ENCODE assay signal across 15 cellular contexts in the genomic region with DNA sequence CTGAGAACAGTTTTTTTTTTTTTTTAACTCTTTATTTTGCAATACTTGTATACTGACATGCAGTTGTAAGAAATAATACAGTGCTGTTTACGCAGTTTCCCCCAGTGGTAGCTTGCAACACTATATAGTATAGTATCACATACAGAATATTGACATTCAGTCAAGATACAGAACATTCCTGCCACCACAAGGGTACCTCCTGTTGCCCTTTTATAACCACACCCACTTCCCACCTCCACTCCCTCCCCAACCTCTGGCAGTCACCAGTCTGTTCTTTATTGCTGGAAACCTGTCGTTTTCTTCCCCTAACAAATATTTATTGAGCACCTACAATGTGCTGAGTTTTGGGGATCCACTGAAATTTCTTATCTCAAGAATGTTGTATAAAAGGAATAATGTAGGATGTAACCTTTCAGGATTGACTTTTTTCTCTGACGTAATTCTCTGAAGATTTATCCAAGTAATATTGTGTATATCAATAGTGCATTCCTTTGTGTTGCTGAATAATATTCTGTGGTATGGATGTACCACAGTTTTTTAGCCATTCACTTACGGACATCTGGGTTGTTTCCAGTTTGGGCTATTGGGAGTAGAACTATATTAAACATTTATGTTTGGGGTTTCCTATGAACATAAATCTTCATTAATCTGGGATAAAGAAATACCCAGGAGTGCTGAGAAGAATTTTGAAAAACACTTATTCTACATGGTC. TPM values are rescaled to one million over a fixed set of nuclear protein-coding genes. Genes with fewer than 3 reads are reported as not detected.
DNase-seq lines count a peak whose midpoint lies in the region; ATAC-seq and TF ChIP-seq lines count a peak whose summit lies in the region.
"Had no signal": no experiment of that assay in that cellular context is flagged by ENCODE, and none has a peak within 500 bp of the region (broad histone marks: within the 10 kb centered on the region; RNA-seq: fewer than 3 reads in every experiment).

No MANE protein-coding gene starts in this region.

- peak overlapping the region in 1 of 11 experiments; percentile 12; a peak in 1 of 22 replicates for H3K9ac ChIP-seq in BLaER1 treated with 17β-estradiol and CSF1 and Interleukin-3, amounts not matched to agents 10 nM and 100 nM

- H3K27me3 ChIP-seq in BLaER1 treated with 17β-estradiol and CSF1 and Interleukin-3, amounts not matched to agents 10 nM and 100 nM: peaks cover 0 to 28% (median 3%) of the 10 kb centered on the region in 11 experiments; a peak in 13 of 22 replicates
- no peaks in the 10 kb centered on the region for H3K27me3 ChIP-seq in psoas muscle (ENCODE audit: insufficient read depth in 3 of 3, low read length in 2 of 3)
- H3K27me3 ChIP-seq: brain microvascular endothelial cell had no signal

- peaks cover 0 to 52% (median 43%) of the 10 kb centered on the region in 11 experiments; a peak in 20 of 22 replicates for H3K36me3 ChIP-seq in BLaER1 treated with 17β-estradiol and CSF1 and Interleukin-3, amounts not matched to agents 10 nM and 100 nM
- H3K36me3 ChIP-seq in OCI-LY7 (ENCODE audit: insufficient read depth, low read length) (peaks cover 42% of the 10 kb centered on the region), psoas muscle (ENCODE audit: insufficient read depth in 1 of 2, low read depth in 1 of 2) (peaks cover 3 to 34% of the 10 kb centered on the region in 2 donors)

- intact Hi-C loops in OCI-LY7 (cut with micrococcal nuclease; ENCODE audit: unreplicated experiment): no loop called here
- intact Hi-C loops in psoas muscle (cut with DNase I): no loop called here

- peaks cover 23% of the 10 kb centered on the region for H3K27me3 Mint-ChIP-seq in activated naive CD8-positive, alpha-beta T cell treated with anti-CD3 and anti-CD28 coated beads, Interleukin-2, amount 50 U/mL, for 24 hours

- peaks cover 22 to 75% (median 55%) of the 10 kb centered on the region in 10 experiments for H3K4me1 ChIP-seq in BLaER1 treated with 17β-estradiol and CSF1 and Interleukin-3, amounts not matched to agents 10 nM and 100 nM
- H3K4me1 ChIP-seq in OCI-LY7 (ENCODE audit: insufficient read depth, low read length, poor library complexity, severe bottlenecking) (peaks cover 15% of the 10 kb centered on the region), psoas muscle (peaks cover 23% of the 10 kb centered on the region)

- no peaks in the 10 kb centered on the region for H3K9me3 Mint-ChIP-seq in activated naive CD8-positive, alpha-beta T cell treated with anti-CD3 and anti-CD28 coated beads, Interleukin-2, amount 50 U/mL, for 24 hours

- POLR2A ChIA-PET in OCI-LY7 (lab: Charles Lee): interaction anchor here (0.5 to 1.6 kb wide), 4 partner anchors 11 to 869 kb away, joined by 3 to 9 read pairs (median 4); no protein-coding TSS in a partner anchor

- TF ChIP-seq CTCF in OCI-LY7 (conservative IDR thresholded peaks at IDR 0.05; ENCODE audit: low read length) (no peak), fibroblast of villous mesenchyme (IDR thresholded peaks at IDR 0.05; ENCODE audit: insufficient read depth, low read depth, low read length) (no peak), psoas muscle (IDR thresholded peaks at IDR 0.05) (no peak)

- H3K27ac Mint-ChIP-seq in activated naive CD8-positive, alpha-beta T cell treated with anti-CD3 and anti-CD28 coated beads, Interleukin-2, amount 50 U/mL, for 24 hours: no peak overlapping the region

- H3K9me3 ChIP-seq in BLaER1 treated with 17β-estradiol and CSF1 and Interleukin-3, amounts not matched to agents 10 nM and 100 nM (replicated peaks in 1 of 11): no peaks in the 10 kb centered on the region; a peak in 1 of 22 replicates
- H3K9me3 ChIP-seq in OCI-LY7 (ENCODE audit: low read length): no peaks in the 10 kb centered on the region
- no peaks in the 10 kb centered on the region for H3K9me3 ChIP-seq in psoas muscle
- H3K9me3 ChIP-seq: thoracic aorta had no signal

- BruUV-seq in OCI-LY7 (replicated peaks; lab: Mats Ljungman, UMichigan): no TSS peak

- no peaks in the 10 kb centered on the region for H3K79me2 ChIP-seq in OCI-LY7 (ENCODE audit: insufficient read depth, low read depth, low read length)

- H3K36me3 Mint-ChIP-seq in activated naive CD8-positive, alpha-beta T cell treated with anti-CD3 and anti-CD28 coated beads, Interleukin-2, amount 50 U/mL, for 24 hours (ENCODE audit: low read depth): peaks cover 22% of the 10 kb centered on the region

- H3K9me2 ChIP-seq in OCI-LY7 (ENCODE audit: insufficient read depth, low read length): no peaks in the 10 kb centered on the region

- H2AFZ ChIP-seq in OCI-LY7 (ENCODE audit: low read length): no peak overlapping the region

- H3K27ac ChIP-seq in BLaER1 treated with 17β-estradiol and CSF1 and Interleukin-3, amounts not matched to agents 10 nM and 100 nM: peak overlapping the region in 1 of 11 experiments; percentile 67; a peak in 3 of 22 replicates
- no peak overlapping the region for H3K27ac ChIP-seq in OCI-LY7 (ENCODE audit: low read depth, low read length, poor library complexity, severe bottlenecking)
- peak overlapping the region; percentile 79 for H3K27ac ChIP-seq in psoas muscle
- H3K27ac ChIP-seq: brain microvascular endothelial cell had no signal

- peaks cover 0 to 13% (median 0%) of the 10 kb centered on the region in 11 experiments; a peak in 7 of 22 replicates for H4K20me1 ChIP-seq in BLaER1 treated with 17β-estradiol and CSF1 and Interleukin-3, amounts not matched to agents 10 nM and 100 nM
- no peaks in the 10 kb centered on the region for H4K20me1 ChIP-seq in OCI-LY7 (ENCODE audit: insufficient read depth, low read length)

- H3K4me3 Mint-ChIP-seq in activated naive CD8-positive, alpha-beta T cell treated with anti-CD3 and anti-CD28 coated beads, Interleukin-2, amount 50 U/mL, for 24 hours: no peak overlapping the region

- ATAC-seq in psoas muscle: no peak
- no peak for ATAC-seq in activated naive CD8-positive, alpha-beta T cell treated with anti-CD3 and anti-CD28 coated beads, Interleukin-2, amount 50 U/mL, for 24 hours

- CTCF ChIA-PET in OCI-LY7 (lab: Charles Lee; ENCODE audit: unreplicated experiment): interaction anchor here (0.6 kb wide), 1 partner anchor 31 kb away, joined by 5 read pairs; no protein-coding TSS in a partner anchor

- DNase-seq in OCI-LY7 (ENCODE audit: low spot score): no peak
- peak; percentile 82 for DNase-seq in fibroblast of villous mesenchyme (ENCODE audit: low read depth)
- DNase-seq in psoas muscle: no peak
- no peak for DNase-seq in SK-N-DZ (ENCODE audit: low spot score)
- DNase-seq in RPMI8226: no peak
- DNase-seq in activated naive CD8-positive, alpha-beta T cell treated with anti-CD3 and anti-CD28 coated beads, Interleukin-2, amount 50 U/mL, for 24 hours: no peak
- no peak for DNase-seq in NCI-H146 (lab: John Stamatoyannopoulos, UW)
- DNase-seq: activated naive CD4-positive, alpha-beta T cell; brain microvascular endothelial cell; KBM-7; NCI-H1930; NCI-H774; SHP77 had no signal

- H3K4me2 ChIP-seq in BLaER1 treated with 17β-estradiol and CSF1 and Interleukin-3, amounts not matched to agents 10 nM and 100 nM: peak overlapping the region; percentile 45 to 97 (median 69); a peak in 17 of 22 replicates
- peak overlapping the region; percentile 49 for H3K4me2 ChIP-seq in OCI-LY7 (ENCODE audit: low read length)

- H3K4me3 ChIP-seq in BLaER1 treated with 17β-estradiol and CSF1 and Interleukin-3, amounts not matched to agents 10 nM and 100 nM: no peak overlapping the region
- H3K4me3 ChIP-seq in OCI-LY7 (ENCODE audit: low read depth, low read length, poor library complexity, severe bottlenecking): no peak overlapping the region
- H3K4me3 ChIP-seq in fibroblast of villous mesenchyme (ENCODE audit: low read depth, low read length): no peak overlapping the region
- no peak overlapping the region for H3K4me3 ChIP-seq in psoas muscle
- H3K4me3 ChIP-seq: thoracic aorta had no signal

- peaks cover 29% of the 10 kb centered on the region for H3K4me1 Mint-ChIP-seq in activated naive CD8-positive, alpha-beta T cell treated with anti-CD3 and anti-CD28 coated beads, Interleukin-2, amount 50 U/mL, for 24 hours

- 88 to 91% (median 90%) methylated on average over 4 of the region's 4 CpGs for WGBS in psoas muscle, 3 donors

RNA-seq across cellular contexts. Expression of a gene that starts 51.4 kb away (rescaled TPM):
- total RNA-seq in OCI-LY7 (2014; rRNA removed; shearing (Covaris generic)): 298 and 367 TPM in 2 replicates
- total RNA-seq in OCI-LY7 (2022) (310 and 338 TPM in 2 replicates), fibroblast of villous mesenchyme (0.32 and 1.3 TPM in 2 replicates), psoas muscle (1 to 10 TPM; 1.0 to 8.0 (median 3.2) TPM)
- 1 to 10 TPM in 2 of 3 donors, under 1 TPM in 1; 0.38 to 9.3 (median 2.5) TPM for polyA plus RNA-seq in psoas muscle
- 4.0 and 7.0 TPM in 2 replicates for polyA plus RNA-seq in SK-N-DZ (2014; cell fraction: cytosol; rRNA removed)
- polyA plus RNA-seq in SK-N-DZ (2014; cell fraction: nucleus; rRNA removed): 19.2 and 20.1 TPM in 2 replicates

Comparison
In these comparisons a context has a peak if more than half of its experiments do, and no peak if none do; other contexts are left out.
1. RNA of a gene that starts 51.4 kb away (total RNA-seq): 298 to 367 TPM in OCI-LY7; 1.0 to 8.0 TPM in psoas muscle and 0.32 to 1.3 TPM in fibroblast of villous mesenchyme; every median in the first group is over 10 times any median in the second.